In the genomic region with DNA sequence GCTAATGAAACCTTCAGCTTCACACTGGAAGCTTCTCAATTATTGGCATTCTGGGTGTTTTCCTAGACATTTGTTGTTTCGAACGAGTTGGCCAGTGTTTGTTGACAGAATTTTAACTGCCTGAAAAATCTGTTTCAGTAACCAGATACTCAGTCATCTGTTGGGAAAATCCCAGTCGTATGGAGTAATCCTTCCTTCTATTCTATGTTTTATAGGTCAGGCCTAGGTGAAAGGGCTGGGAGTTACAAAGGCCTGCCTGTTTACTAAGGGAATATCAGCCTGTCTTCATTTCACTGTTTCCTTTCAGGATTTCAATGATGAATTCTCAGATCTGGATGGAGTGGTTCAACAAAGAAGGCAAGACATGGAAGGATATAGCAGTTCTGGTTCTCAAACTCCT, we compare ENCODE assay signal across 14 cellular contexts. TPM values are rescaled to one million over a fixed set of nuclear protein-coding genes. Genes with fewer than 3 reads are reported as not detected.
DNase-seq lines count a peak whose midpoint lies in the region; ATAC-seq and TF ChIP-seq lines count a peak whose summit lies in the region.
"Had no signal": no experiment of that assay in that cellular context is flagged by ENCODE, and none has a peak within 500 bp of the region (broad histone marks: within the 10 kb centered on the region; RNA-seq: fewer than 3 reads in every experiment).

No MANE protein-coding gene starts in this region.

- H3K9me3 Mint-ChIP-seq in nephron (no peaks in the 10 kb centered on the region), H9 (no peaks in the 10 kb centered on the region)
- H3K9me3 Mint-ChIP-seq: activated T-helper 17 cell treated with anti-CD3 and anti-CD28 coated beads, Interleukin-2, amount 50 U/mL, for 72 hours had no signal

- H2BK12ac ChIP-seq in H9 (ENCODE audit: insufficient read length, low read depth, low read length), result no peak overlapping the region

- no peak for TF ChIP-seq EP300 in SK-N-SH (IDR thresholded peaks at IDR 0.05; ENCODE audit: borderline replicate concordance in 1 of 2, low read depth in 1 of 2, low read length in 1 of 2)

- TF ChIP-seq RAD21 in SK-N-SH (IDR thresholded peaks at IDR 0.05; ENCODE audit: low read length), result no peak

- H3K4ac ChIP-seq in H9 (ENCODE audit: low read depth, low read length), result no peak overlapping the region

- H3K9me3 ChIP-seq in SK-N-SH (no peaks in the 10 kb centered on the region), H9 (ENCODE audit: control insufficient read depth, low read depth, low read length) (no peaks in the 10 kb centered on the region), MM.1S (replicated peaks; ENCODE audit: insufficient read depth, low read length) (no peaks in the 10 kb centered on the region)
- H3K9me3 ChIP-seq: neutrophil had no signal

- H3K79me1 ChIP-seq in H9 (ENCODE audit: insufficient read depth, low read depth, low read length, poor library complexity, severe bottlenecking), result no peaks in the 10 kb centered on the region

- H4K91ac ChIP-seq in H9 (ENCODE audit: insufficient read length, low read depth, low read length), result no peak overlapping the region

- H2BK120ac ChIP-seq in H9 (ENCODE audit: low read depth, low read length, poor library complexity, severe bottlenecking), result no peak overlapping the region

- H3K23ac ChIP-seq in H9 (ENCODE audit: insufficient read length, low read depth, low read length), result no peak overlapping the region

- DNase-seq in SK-N-SH (no peak), caudate nucleus (lab: John Stamatoyannopoulos, UW) (no peak), H9 (no peak), MM.1S (no peak)
- DNase-seq: activated CD4-positive, alpha-beta T cell treated with anti-CD3 and anti-CD28 coated beads, Interleukin-2, amount 50 U/mL, for 1 hour; NCI-H1048; NCI-H446 had no signal

- H3K4me3 Mint-ChIP-seq in nephron (no peak overlapping the region), H9 (no peak overlapping the region)
- H3K4me3 Mint-ChIP-seq: activated T-helper 17 cell treated with anti-CD3 and anti-CD28 coated beads, Interleukin-2, amount 50 U/mL, for 72 hours had no signal

- no peaks in the 10 kb centered on the region for H3K23me2 ChIP-seq in H9 (ENCODE audit: insufficient read length, low read depth, low read length, poor library complexity, severe bottlenecking)

- H2BK20ac ChIP-seq in H9 (ENCODE audit: low read depth, low read length, poor library complexity, severe bottlenecking), result no peak overlapping the region

- H3K4me1 ChIP-seq in SK-N-SH (ENCODE audit: control insufficient read depth in 1 of 2, insufficient read depth in 2 of 2, low read depth in 1 of 2, low read length in 1 of 2) (0 out of 4 replicates have a peak, but pooled peaks cover 0 to 4% of the 10 kb centered on the region in 2 experiments), H9 (ENCODE audit: insufficient read depth, low read length) (no peaks in the 10 kb centered on the region), MM.1S (ENCODE audit: low read length) (no peaks in the 10 kb centered on the region)

- H3K27ac ChIP-seq in SK-N-SH (ENCODE audit: low read depth in 2 of 2, low read length in 1 of 2), result no peak overlapping the region
- H3K27ac ChIP-seq in caudate nucleus (ENCODE audit: low read depth, low read length), result peak overlapping the region; percentile 89
- H3K27ac ChIP-seq in H9 (ENCODE audit: insufficient read length, low read depth, low read length), result no peak overlapping the region
- no peak overlapping the region for H3K27ac ChIP-seq in MM.1S (ENCODE audit: low read length)
- H3K27ac ChIP-seq: neutrophil had no signal

- H4K20me1 ChIP-seq in SK-N-SH (ENCODE audit: insufficient read depth) (no peaks in the 10 kb centered on the region), H9 (ENCODE audit: control insufficient read depth, insufficient read depth, insufficient read length) (no peaks in the 10 kb centered on the region), MM.1S (ENCODE audit: insufficient read depth, low read length) (no peaks in the 10 kb centered on the region)

- no peak for TF ChIP-seq POLR2A in GM18505 (IDR thresholded peaks at IDR 0.05; ENCODE audit: borderline replicate concordance, extremely low read depth, insufficient read depth, insufficient read length)

- no peak overlapping the region for H4K5ac ChIP-seq in H9 (ENCODE audit: insufficient read length, low read depth, low read length)

- ATAC-seq in SK-N-SH treated with all-trans-retinoic acid at 6 μM for 48 hours, result no peak; the same call in 2 of the 3 replicates
- no peak for ATAC-seq in GM18505 (IDR thresholded peaks at IDR 0.05; ENCODE audit: unreplicated experiment)
- no peak for ATAC-seq in GM19467 (IDR thresholded peaks at IDR 0.05; ENCODE audit: unreplicated experiment)
- ATAC-seq: activated T-helper 17 cell treated with anti-CD3 and anti-CD28 coated beads, Interleukin-2, amount 50 U/mL, for 72 hours; Panc1 had no signal

- H3K27me3 Mint-ChIP-seq in nephron (ENCODE audit: low read depth) (no peaks in the 10 kb centered on the region), H9 (ENCODE audit: low read depth) (no peaks in the 10 kb centered on the region)
- H3K27me3 Mint-ChIP-seq: activated T-helper 17 cell treated with anti-CD3 and anti-CD28 coated beads, Interleukin-2, amount 50 U/mL, for 72 hours had no signal

- H3K4me3 ChIP-seq in SK-N-SH (ENCODE audit: low read depth in 2 of 2, low read length in 1 of 2), result no peak overlapping the region
- no peak overlapping the region for H3K4me3 ChIP-seq in MM.1S (ENCODE audit: low read length)

- H3T11ph ChIP-seq in H9 (ENCODE audit: low read length), result no peak overlapping the region

- H3K79me2 ChIP-seq in SK-N-SH (ENCODE audit: insufficient read depth) (peaks cover 6% of the 10 kb centered on the region; the same call in 1 of the 2 replicates), H9 (ENCODE audit: insufficient read depth, low read length) (no peaks in the 10 kb centered on the region), MM.1S (ENCODE audit: low read length) (no peaks in the 10 kb centered on the region)

- H2AFZ ChIP-seq in SK-N-SH (ENCODE audit: low read depth), result peak overlapping the region; percentile 45
- H2AFZ ChIP-seq in H9 (ENCODE audit: low read length), result no peak overlapping the region
- H2AFZ ChIP-seq in MM.1S (ENCODE audit: low read length), result no peak overlapping the region

- H2AK5ac ChIP-seq in H9 (ENCODE audit: insufficient read length, low read length), result no peak overlapping the region

- no peak overlapping the region for H3K14ac ChIP-seq in H9 (ENCODE audit: insufficient read depth, low read length)

- H3K27me3 ChIP-seq in SK-N-SH (ENCODE audit: insufficient read depth) (no peaks in the 10 kb centered on the region), H9 (ENCODE audit: insufficient read depth, low read length) (no peaks in the 10 kb centered on the region), MM.1S (replicated peaks; ENCODE audit: insufficient read depth, low read length) (no peaks in the 10 kb centered on the region)
- H3K27me3 ChIP-seq: neutrophil had no signal

- CTCF ChIA-PET in SK-N-SH (lab: Yijun Ruan, JAX), result interaction anchor here (1.1 kb wide), 1 partner anchor 17 kb away, joined by 4 read pairs; no protein-coding TSS in a partner anchor

- no peak overlapping the region for H4K8ac ChIP-seq in H9 (replicated peaks; ENCODE audit: insufficient read length, low read depth, low read length)

- H3K4me1 Mint-ChIP-seq in nephron, result peaks cover 31% of the 10 kb centered on the region
- H3K4me1 Mint-ChIP-seq in H9, result peaks cover 2% of the 10 kb centered on the region in 2 experiments; a peak in 1 of 4 replicates
- H3K4me1 Mint-ChIP-seq: activated T-helper 17 cell treated with anti-CD3 and anti-CD28 coated beads, Interleukin-2, amount 50 U/mL, for 72 hours had no signal

- H3F3A ChIP-seq in SK-N-SH (replicated peaks; ENCODE audit: insufficient read depth) (peaks cover under 1% of the 10 kb centered on the region), MM.1S (ENCODE audit: insufficient read depth, low read length) (no peaks in the 10 kb centered on the region)

- POLR2A ChIA-PET in SK-N-SH (lab: Yijun Ruan, JAX), result no interaction called here

- H3K4me2 ChIP-seq in SK-N-SH (no peak overlapping the region), H9 (ENCODE audit: insufficient read depth, insufficient read length, low read length) (no peak overlapping the region), MM.1S (ENCODE audit: low read depth, low read length) (no peak overlapping the region)

- no peaks in the 10 kb centered on the region for H3K9me2 ChIP-seq in SK-N-SH
- no peaks in the 10 kb centered on the region for H3K9me2 ChIP-seq in MM.1S (replicated peaks; ENCODE audit: insufficient read depth, low read length)

- no peak overlapping the region for H2BK5ac ChIP-seq in H9 (ENCODE audit: insufficient read length, low read length)

- peaks cover 25 to 33% of the 10 kb centered on the region in 2 experiments for H3K36me3 ChIP-seq in SK-N-SH (replicated peaks in 1 of 2; ENCODE audit: control insufficient read depth in 1 of 2, insufficient read depth in 2 of 2, low read length in 1 of 2)
- no peaks in the 10 kb centered on the region for H3K36me3 ChIP-seq in MM.1S (replicated peaks; ENCODE audit: insufficient read depth, low read length)
- H3K36me3 ChIP-seq: neutrophil had no signal

- H3K9ac ChIP-seq in SK-N-SH (no peak overlapping the region), H9 (ENCODE audit: extremely low read depth, insufficient read length, low read length) (no peak overlapping the region), MM.1S (ENCODE audit: low read length) (no peak overlapping the region)

- H3K18ac ChIP-seq in H9 (ENCODE audit: insufficient read length, low read depth, low read length), result no peak overlapping the region

- TF ChIP-seq CTCF in SK-N-SH (IDR thresholded peaks at IDR 0.05) (no peak), nephron (IDR thresholded peaks at IDR 0.05; ENCODE audit: unreplicated experiment in 3 of 3) (no peak), H9 (conservative IDR thresholded peaks at IDR 0.05) (no peak), MM.1S (IDR thresholded peaks at IDR 0.05; ENCODE audit: low read length) (no peak)

- 68% methylated on average over 3 of the region's 3 CpGs for WGBS in SK-N-SH (ENCODE audit: low lambda C conversion rate)
- WGBS in H9 (ENCODE audit: extremely low coverage, insufficient read length, low lambda C conversion rate), result no CpG with 5 or more reads among the region's 3 CpGs

- H3K56ac ChIP-seq in H9 (ENCODE audit: insufficient read length, low read depth, low read length), result no peak overlapping the region

- H2BK15ac ChIP-seq in H9 (ENCODE audit: low read depth, low read length), result no peak overlapping the region

- H3K27ac Mint-ChIP-seq in nephron (peak overlapping the region; percentile 35 to 79 (median 69)), H9 (no peak overlapping the region; a peak in 1 of 7 replicates)
- H3K27ac Mint-ChIP-seq: activated T-helper 17 cell treated with anti-CD3 and anti-CD28 coated beads, Interleukin-2, amount 50 U/mL, for 72 hours had no signal

- H3K36me3 Mint-ChIP-seq in nephron (ENCODE audit: low read depth), result peaks cover 69% of the 10 kb centered on the region
- peaks cover 7 to 70% (median 49%) of the 10 kb centered on the region in 3 experiments; a peak in 6 of 7 replicates for H3K36me3 Mint-ChIP-seq in H9 (ENCODE audit: insufficient read depth in 1 of 3, low read depth in 3 of 3)

TF ChIP-seq in SK-N-SH treated with all-trans-retinoic acid at 6 μM for 48 hours, 23 proteins besides CTCF, POLR2A, EP300 and RAD21 (continues in another document):
- no peak for TF ChIP-seq GLIS3 (CRISPR knock-in tag; IDR thresholded peaks at IDR 0.05)
- no peak for TF ChIP-seq ARNTL (CRISPR knock-in tag; IDR thresholded peaks at IDR 0.05; ENCODE audit: borderline replicate concordance, low read depth)

RNA-seq across cellular contexts. Expression of gene GRAMD2B, which starts 59.9 kb away (rescaled TPM):
- polyA plus RNA-seq in SK-N-SH (2012; rRNA removed), result 16.0 and 20.9 TPM in 2 replicates
- 17.1 and 21.0 TPM in 2 replicates for polyA plus RNA-seq in SK-N-SH (2012; cell fraction: cytosol; rRNA removed)
- polyA plus RNA-seq in SK-N-SH (2012; cell fraction: nucleus; rRNA removed), result 20.0 and 27.5 TPM in 2 replicates
- total RNA-seq in H9 (2021), result 6.7 and 7.6 TPM in 2 replicates

Comparison
In these comparisons a context has a peak if more than half of its experiments do, and no peak if none do; other contexts are left out.
1. H3K27ac Mint-ChIP-seq: peak in nephron (3 of 3); none in H9 (0 of 3).